ENCODE assay signal across 12 cellular contexts in the genomic region with DNA sequence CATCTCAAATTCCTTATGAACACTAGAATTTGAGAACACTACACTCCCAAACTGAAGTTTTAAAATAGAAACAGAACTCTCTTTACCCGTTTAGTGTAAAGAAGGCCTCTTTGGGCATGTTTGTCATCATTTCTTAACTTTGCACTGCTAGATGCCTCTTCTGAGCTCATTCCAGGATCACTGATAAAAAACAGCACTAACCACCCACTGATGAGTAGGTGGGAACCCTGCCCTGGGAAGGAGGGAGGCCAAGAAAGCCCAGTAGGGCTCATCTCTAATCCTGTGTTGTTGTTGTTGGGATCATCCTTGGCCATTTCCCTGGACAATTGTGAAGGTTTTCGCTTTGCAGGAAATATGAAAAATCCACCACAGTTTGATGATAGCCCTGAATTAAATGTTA.
DNase-seq lines count a peak whose midpoint lies in the region; ATAC-seq and TF ChIP-seq lines count a peak whose summit lies in the region.
"Had no signal": no experiment of that assay in that cellular context is flagged by ENCODE, and none has a peak within 500 bp of the region (broad histone marks: within the 10 kb centered on the region; RNA-seq: fewer than 3 reads in every experiment).

No MANE protein-coding gene starts in this region.

- no peak overlapping the region for H3K4me2 ChIP-seq in hepatocyte

- no peaks in the 10 kb centered on the region for H3K9me2 ChIP-seq in hepatocyte (replicated peaks; ENCODE audit: insufficient read depth)

- peak overlapping the region; percentile 24 for H3K27ac Mint-ChIP-seq in activated T-cell treated with anti-CD3 and anti-CD28 coated beads, Interleukin-2, amount 50 U/mL, for 24 hours

- no peaks in the 10 kb centered on the region for H3K79me2 ChIP-seq in hepatocyte

- in situ Hi-C loops in astrocyte of the spinal cord (cut with HindIII; ENCODE audit: low sequenced_read_pairs), result no loop called here

- ATAC-seq in right lobe of liver, result no peak

- H3K4me3 ChIP-seq in astrocyte of the spinal cord (ENCODE audit: low read depth, low read length) (no peak overlapping the region), hepatocyte (no peak overlapping the region), uterus (no peak overlapping the region), right lobe of liver (no peak overlapping the region)
- H3K4me3 ChIP-seq: dorsolateral prefrontal cortex, transverse colon had no signal

- H3K4me1 ChIP-seq in hepatocyte (ENCODE audit: insufficient read depth), result peaks cover 20% of the 10 kb centered on the region
- no peaks in the 10 kb centered on the region for H3K4me1 ChIP-seq in uterus
- no peaks in the 10 kb centered on the region for H3K4me1 ChIP-seq in right lobe of liver
- H3K4me1 ChIP-seq: transverse colon had no signal

- H3K36me3 Mint-ChIP-seq in activated T-cell treated with anti-CD3 and anti-CD28 coated beads, Interleukin-2, amount 50 U/mL, for 24 hours (ENCODE audit: low read depth), result peaks cover 2% of the 10 kb centered on the region

- 77% methylated on average over 2 of the region's 2 CpGs for WGBS in hepatocyte (ENCODE audit: low lambda C conversion rate, missing lambda C conversion rate)
- WGBS in right lobe of liver (ENCODE audit: insufficient coverage, low coverage, low lambda C conversion rate, missing lambda C conversion rate), result 63% methylated on average over 1 of the region's 2 CpGs

- no peaks in the 10 kb centered on the region for H3K9me3 ChIP-seq in hepatocyte (ENCODE audit: low read depth)
- no peaks in the 10 kb centered on the region for H3K9me3 ChIP-seq in uterus
- no peaks in the 10 kb centered on the region for H3K9me3 ChIP-seq in right lobe of liver
- H3K9me3 ChIP-seq: transverse colon had no signal

- no peak for DNase-seq in activated T-cell treated with anti-CD3 and anti-CD28 coated beads, Interleukin-2, amount 50 U/mL, for 24 hours
- DNase-seq in activated T-cell treated with anti-CD3 and anti-CD28 coated beads for 4 hours (no peak), astrocyte of the spinal cord (ENCODE audit: low read depth, low spot score) (peak; percentile 27), hepatocyte (ENCODE audit: low spot score) (no peak), uterus (no peak), NCI-H446 (lab: John Stamatoyannopoulos, UW) (no peak), kidney glomerular epithelial cell (lab: John Stamatoyannopoulos, UW) (no peak), right lobe of liver (no peak)
- DNase-seq: dorsolateral prefrontal cortex, head of caudate nucleus, left ventricle myocardium superior, transverse colon had no signal

- H3K27ac ChIP-seq in hepatocyte (peak overlapping the region; percentile 88), uterus (peak overlapping the region; percentile 79 to 81), right lobe of liver (no peak overlapping the region)
- H3K27ac ChIP-seq: dorsolateral prefrontal cortex had no signal

- no peaks in the 10 kb centered on the region for H4K20me1 ChIP-seq in hepatocyte (ENCODE audit: insufficient read depth, poor library complexity, severe bottlenecking)

- H3K27me3 Mint-ChIP-seq in activated T-cell treated with anti-CD3 and anti-CD28 coated beads, Interleukin-2, amount 50 U/mL, for 24 hours, result no peaks in the 10 kb centered on the region

- H3K4me3 Mint-ChIP-seq in activated T-cell treated with anti-CD3 and anti-CD28 coated beads, Interleukin-2, amount 50 U/mL, for 24 hours, result no peak overlapping the region

- H3K4me1 Mint-ChIP-seq in activated T-cell treated with anti-CD3 and anti-CD28 coated beads, Interleukin-2, amount 50 U/mL, for 24 hours (ENCODE audit: low read depth), result peaks cover 41% of the 10 kb centered on the region

- no peaks in the 10 kb centered on the region for H3K27me3 ChIP-seq in hepatocyte
- H3K27me3 ChIP-seq in uterus, result no peaks in the 10 kb centered on the region
- H3K27me3 ChIP-seq in right lobe of liver, result no peaks in the 10 kb centered on the region
- H3K27me3 ChIP-seq: dorsolateral prefrontal cortex, transverse colon had no signal

- H3K9me3 Mint-ChIP-seq in activated T-cell treated with anti-CD3 and anti-CD28 coated beads, Interleukin-2, amount 50 U/mL, for 24 hours, result no peaks in the 10 kb centered on the region

- TF ChIP-seq CTCF in astrocyte of the spinal cord (IDR thresholded peaks at IDR 0.05; ENCODE audit: low read depth, low read length) (no peak), hepatocyte (IDR thresholded peaks at IDR 0.05; ENCODE audit: poor library complexity) (no peak), uterus (IDR thresholded peaks at IDR 0.05) (no peak), right lobe of liver (IDR thresholded peaks at IDR 0.05) (no peak)

- intact Hi-C loops in uterus (cut with DNase I; ENCODE audit: low total_unique reads), result no loop called here
- intact Hi-C loops in right lobe of liver (cut with DNase I), result no loop called here

- H3K36me3 ChIP-seq in hepatocyte (replicated peaks; ENCODE audit: insufficient read depth, low read depth) (no peaks in the 10 kb centered on the region), uterus (no peaks in the 10 kb centered on the region), right lobe of liver (no peaks in the 10 kb centered on the region)
- H3K36me3 ChIP-seq: transverse colon had no signal

- H2AFZ ChIP-seq in hepatocyte, result no peak overlapping the region

- no peak for TF ChIP-seq POLR2A in uterus (IDR thresholded peaks at IDR 0.05)
- TF ChIP-seq POLR2A in right lobe of liver (IDR thresholded peaks at IDR 0.05), result no peak

Comparison
In these comparisons a context has a peak if more than half of its experiments do, and no peak if none do; other contexts are left out.
1. H3K27ac ChIP-seq: peak in hepatocyte (single experiment) and uterus (2 of 2); none in right lobe of liver (0 of 3).